Comparison of ENCODE assay signal across 12 cellular contexts in genomic region chr12:67633708-67634107, GRCh38. TPM values are rescaled to one million over a fixed set of nuclear protein-coding genes. Genes with fewer than 3 reads are reported as not detected.
DNase-seq lines count a peak whose midpoint lies in the region; ATAC-seq and TF ChIP-seq lines count a peak whose summit lies in the region.
"Had no signal": no experiment of that assay in that cellular context is flagged by ENCODE, and none has a peak within 500 bp of the region (broad histone marks: within the 10 kb centered on the region; RNA-seq: fewer than 3 reads in every experiment).

No MANE protein-coding gene starts in this region.

- CTCF ChIA-PET in T-cell (lab: Charles Lee): interaction anchor here in 1 of 2 donors (0.6 to 1.1 kb wide), 2 partner anchors 15 to 16 kb away, joined by 6 to 7 read pairs; partner anchors contain the start of gene DYRK2
- CTCF ChIA-PET in activated naive CD4-positive, alpha-beta T cell treated with anti-CD3 and anti-CD28 coated beads for 36 hours (lab: Charles Lee): interaction anchor here (0.7 to 1.6 kb wide), 3 partner anchors 14 to 1697 kb away, joined by 3 to 5 read pairs (median 4); partner anchors contain the start of gene DYRK2

- peaks cover 0 to 18% (median 6%) of the 10 kb centered on the region in 3 donors for H3K9me3 Mint-ChIP-seq in T-cell
- H3K9me3 Mint-ChIP-seq in activated naive CD4-positive, alpha-beta T cell treated with anti-CD3 and anti-CD28 coated beads for 36 hours: peaks cover 7% of the 10 kb centered on the region

- H3K27me3 ChIP-seq in right atrium auricular region (no peaks in the 10 kb centered on the region), left lung (no peaks in the 10 kb centered on the region), tibial artery (no peaks in the 10 kb centered on the region)
- H3K27me3 ChIP-seq: ascending aorta had no signal

- no peaks in the 10 kb centered on the region for H3K36me3 Mint-ChIP-seq in T-cell
- peaks cover 6% of the 10 kb centered on the region for H3K36me3 Mint-ChIP-seq in activated naive CD4-positive, alpha-beta T cell treated with anti-CD3 and anti-CD28 coated beads for 36 hours (ENCODE audit: low read depth)

- POLR2A ChIA-PET in T-cell (lab: Charles Lee): interaction anchor here (0.6 to 0.7 kb wide), 5 partner anchors 23 to 181 kb away, joined by 3 to 19 read pairs (median 4); no protein-coding TSS in a partner anchor

- peak overlapping the region; percentile 89 to 92 for H3K27ac Mint-ChIP-seq in T-cell
- no peak overlapping the region for H3K27ac Mint-ChIP-seq in activated naive CD4-positive, alpha-beta T cell treated with anti-CD3 and anti-CD28 coated beads for 36 hours

- H3K36me3 ChIP-seq in right atrium auricular region: no peaks in the 10 kb centered on the region
- no peaks in the 10 kb centered on the region for H3K36me3 ChIP-seq in left lung
- no peaks in the 10 kb centered on the region for H3K36me3 ChIP-seq in tibial artery
- H3K36me3 ChIP-seq: ascending aorta had no signal

- intact Hi-C loops in Right ventricle myocardium inferior (cut with DNase I): no loop called here
- intact Hi-C loops in left lung (cut with DNase I): no loop called here
- intact Hi-C loops in tibial artery (cut with DNase I; ENCODE audit: low total_unique reads): no loop called here
- intact Hi-C loops in activated naive CD4-positive, alpha-beta T cell treated with anti-CD3 and anti-CD28 coated beads for 36 hours (cut with micrococcal nuclease): loop anchor here (1.0 to 5.0 kb wide), 3 partner anchors 43 to 191 kb away; no protein-coding TSS in a partner anchor

- H3K4me1 ChIP-seq in right atrium auricular region: no peaks in the 10 kb centered on the region
- peaks cover 0 to 20% of the 10 kb centered on the region in 2 donors for H3K4me1 ChIP-seq in left lung
- H3K4me1 ChIP-seq in tibial artery: peaks cover 0 to 8% (median 3%) of the 10 kb centered on the region in 4 donors

- H3K27me3 Mint-ChIP-seq in T-cell: no peaks in the 10 kb centered on the region
- H3K27me3 Mint-ChIP-seq in activated naive CD4-positive, alpha-beta T cell treated with anti-CD3 and anti-CD28 coated beads for 36 hours (ENCODE audit: low read depth): no peaks in the 10 kb centered on the region

- no peak overlapping the region for H3K27ac ChIP-seq in right atrium auricular region
- H3K27ac ChIP-seq in left lung: no peak overlapping the region
- H3K27ac ChIP-seq in tibial artery: no peak overlapping the region
- H3K27ac ChIP-seq: ascending aorta had no signal

- H3K4me3 ChIP-seq in right atrium auricular region (no peak overlapping the region), left lung (no peak overlapping the region), tibial artery (no peak overlapping the region)
- H3K4me3 ChIP-seq: ascending aorta had no signal

- H3K9me3 ChIP-seq in right atrium auricular region (no peaks in the 10 kb centered on the region), left lung (no peaks in the 10 kb centered on the region), tibial artery (no peaks in the 10 kb centered on the region)
- H3K9me3 ChIP-seq: ascending aorta had no signal

- peaks cover 63 to 77% (median 67%) of the 10 kb centered on the region in 3 donors for H3K4me1 Mint-ChIP-seq in T-cell
- peaks cover 59% of the 10 kb centered on the region for H3K4me1 Mint-ChIP-seq in activated naive CD4-positive, alpha-beta T cell treated with anti-CD3 and anti-CD28 coated beads for 36 hours (ENCODE audit: low read depth)

- DNase-seq in Right ventricle myocardium inferior (ENCODE audit: missing footprints) (no peak), right atrium auricular region (ENCODE audit: low spot score) (no peak), T-cell (no peak), left lung (peak in 1 of 2 donors; percentile 57), tibial artery (peak; percentile 69 to 70), DMS53 treated with DMSO at 0.1 percent for 48 hours (lab: John Stamatoyannopoulos, UW; ENCODE audit: unreplicated experiment) (no peak)
- no peak for DNase-seq in activated naive CD4-positive, alpha-beta T cell treated with anti-CD3 and anti-CD28 coated beads for 36 hours
- DNase-seq: activated CD4-positive, alpha-beta T cell treated with anti-CD3 and anti-CD28 coated beads for 48 hours; NCI-H2171; T-helper 1 cell had no signal

- peak overlapping the region in 2 of 3 donors; percentile 7 to 60 for H3K4me3 Mint-ChIP-seq in T-cell
- no peak overlapping the region for H3K4me3 Mint-ChIP-seq in activated naive CD4-positive, alpha-beta T cell treated with anti-CD3 and anti-CD28 coated beads for 36 hours

- TF ChIP-seq CTCF in right atrium auricular region (IDR thresholded peaks at IDR 0.05): no peak
- TF ChIP-seq CTCF in left lung (IDR thresholded peaks at IDR 0.05): no peak
- no peak for TF ChIP-seq CTCF in tibial artery (IDR thresholded peaks at IDR 0.05)

- ATAC-seq in Right ventricle myocardium inferior (peak; percentile 44), T-cell (replicated peaks in 1 of 4) (no peak), left lung (peak; percentile 58), GM21529 (IDR thresholded peaks at IDR 0.05; ENCODE audit: unreplicated experiment) (no peak)

RNA-seq across cellular contexts. Expression of gene DYRK2, which starts 14.8 kb away (rescaled TPM):
- total RNA-seq in Right ventricle myocardium inferior (51.2 TPM), right atrium auricular region (10 to 100 TPM; 55.1 to 86.6 TPM), T-cell (100 to 1,000 TPM; 104 to 138 (median 120) TPM), left lung (10 to 100 TPM; 17.4 to 22.8 TPM)
- total RNA-seq in activated naive CD4-positive, alpha-beta T cell treated with anti-CD3 and anti-CD28 coated beads for 36 hours: 10 to 100 TPM; 29.3 to 30.0 TPM

Comparison
In these comparisons a context has a peak if more than half of its experiments do, and no peak if none do; other contexts are left out.
1. ATAC-seq: peak in Right ventricle myocardium inferior (single experiment) and left lung (single experiment); none in T-cell (0 of 4) and GM21529 (single experiment).
2. DNase-seq: peak in tibial artery (2 of 2); none in Right ventricle myocardium inferior (single experiment), right atrium auricular region (single experiment), T-cell (0 of 34), DMS53 treated with DMSO at 0.1 percent for 48 hours (single experiment) and activated naive CD4-positive, alpha-beta T cell treated with anti-CD3 and anti-CD28 coated beads for 36 hours (single experiment).